In the genomic region with DNA sequence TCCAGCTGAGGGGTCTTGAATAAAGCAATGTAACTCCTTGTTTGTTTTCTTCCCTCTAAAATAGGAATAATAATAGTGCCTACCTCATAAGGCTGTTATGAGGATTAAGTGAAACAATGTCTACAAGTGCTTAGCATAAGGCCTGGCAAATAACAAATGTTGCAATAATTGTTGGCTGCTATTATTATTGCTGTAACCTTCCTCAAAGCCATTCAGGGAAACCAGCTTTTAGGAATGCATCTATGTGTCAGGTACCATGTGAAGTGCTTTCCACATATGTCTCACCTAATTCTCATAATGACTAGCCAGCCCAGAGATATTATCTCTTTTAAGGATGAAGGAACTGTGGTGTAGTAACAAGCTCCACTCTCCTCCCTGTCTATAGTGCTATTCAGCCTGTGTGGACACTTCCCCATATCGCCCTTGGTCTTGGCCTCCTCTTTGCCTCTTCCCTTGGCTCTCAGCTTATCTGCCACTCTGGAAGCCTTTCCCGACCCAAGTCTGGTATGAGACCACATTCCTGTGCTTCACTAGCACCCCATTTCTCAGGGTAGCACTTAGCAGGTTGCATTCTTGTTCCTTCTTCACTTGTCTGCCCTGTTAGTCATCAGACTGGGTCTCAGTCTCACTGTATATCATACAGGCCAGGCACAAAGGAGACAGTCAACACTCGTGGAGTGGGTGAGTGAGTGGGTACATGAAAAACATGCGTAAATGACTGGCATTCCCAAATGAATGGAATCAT, we compare ENCODE assay signal across 1 cellular context.
TF ChIP-seq lines count a peak whose summit lies in the region.

No MANE protein-coding gene starts in this region.

TF ChIP-seq in GM23338, 12 proteins besides CTCF, POLR2A, EP300 and RAD21:
- TF ChIP-seq, protein P1, sequence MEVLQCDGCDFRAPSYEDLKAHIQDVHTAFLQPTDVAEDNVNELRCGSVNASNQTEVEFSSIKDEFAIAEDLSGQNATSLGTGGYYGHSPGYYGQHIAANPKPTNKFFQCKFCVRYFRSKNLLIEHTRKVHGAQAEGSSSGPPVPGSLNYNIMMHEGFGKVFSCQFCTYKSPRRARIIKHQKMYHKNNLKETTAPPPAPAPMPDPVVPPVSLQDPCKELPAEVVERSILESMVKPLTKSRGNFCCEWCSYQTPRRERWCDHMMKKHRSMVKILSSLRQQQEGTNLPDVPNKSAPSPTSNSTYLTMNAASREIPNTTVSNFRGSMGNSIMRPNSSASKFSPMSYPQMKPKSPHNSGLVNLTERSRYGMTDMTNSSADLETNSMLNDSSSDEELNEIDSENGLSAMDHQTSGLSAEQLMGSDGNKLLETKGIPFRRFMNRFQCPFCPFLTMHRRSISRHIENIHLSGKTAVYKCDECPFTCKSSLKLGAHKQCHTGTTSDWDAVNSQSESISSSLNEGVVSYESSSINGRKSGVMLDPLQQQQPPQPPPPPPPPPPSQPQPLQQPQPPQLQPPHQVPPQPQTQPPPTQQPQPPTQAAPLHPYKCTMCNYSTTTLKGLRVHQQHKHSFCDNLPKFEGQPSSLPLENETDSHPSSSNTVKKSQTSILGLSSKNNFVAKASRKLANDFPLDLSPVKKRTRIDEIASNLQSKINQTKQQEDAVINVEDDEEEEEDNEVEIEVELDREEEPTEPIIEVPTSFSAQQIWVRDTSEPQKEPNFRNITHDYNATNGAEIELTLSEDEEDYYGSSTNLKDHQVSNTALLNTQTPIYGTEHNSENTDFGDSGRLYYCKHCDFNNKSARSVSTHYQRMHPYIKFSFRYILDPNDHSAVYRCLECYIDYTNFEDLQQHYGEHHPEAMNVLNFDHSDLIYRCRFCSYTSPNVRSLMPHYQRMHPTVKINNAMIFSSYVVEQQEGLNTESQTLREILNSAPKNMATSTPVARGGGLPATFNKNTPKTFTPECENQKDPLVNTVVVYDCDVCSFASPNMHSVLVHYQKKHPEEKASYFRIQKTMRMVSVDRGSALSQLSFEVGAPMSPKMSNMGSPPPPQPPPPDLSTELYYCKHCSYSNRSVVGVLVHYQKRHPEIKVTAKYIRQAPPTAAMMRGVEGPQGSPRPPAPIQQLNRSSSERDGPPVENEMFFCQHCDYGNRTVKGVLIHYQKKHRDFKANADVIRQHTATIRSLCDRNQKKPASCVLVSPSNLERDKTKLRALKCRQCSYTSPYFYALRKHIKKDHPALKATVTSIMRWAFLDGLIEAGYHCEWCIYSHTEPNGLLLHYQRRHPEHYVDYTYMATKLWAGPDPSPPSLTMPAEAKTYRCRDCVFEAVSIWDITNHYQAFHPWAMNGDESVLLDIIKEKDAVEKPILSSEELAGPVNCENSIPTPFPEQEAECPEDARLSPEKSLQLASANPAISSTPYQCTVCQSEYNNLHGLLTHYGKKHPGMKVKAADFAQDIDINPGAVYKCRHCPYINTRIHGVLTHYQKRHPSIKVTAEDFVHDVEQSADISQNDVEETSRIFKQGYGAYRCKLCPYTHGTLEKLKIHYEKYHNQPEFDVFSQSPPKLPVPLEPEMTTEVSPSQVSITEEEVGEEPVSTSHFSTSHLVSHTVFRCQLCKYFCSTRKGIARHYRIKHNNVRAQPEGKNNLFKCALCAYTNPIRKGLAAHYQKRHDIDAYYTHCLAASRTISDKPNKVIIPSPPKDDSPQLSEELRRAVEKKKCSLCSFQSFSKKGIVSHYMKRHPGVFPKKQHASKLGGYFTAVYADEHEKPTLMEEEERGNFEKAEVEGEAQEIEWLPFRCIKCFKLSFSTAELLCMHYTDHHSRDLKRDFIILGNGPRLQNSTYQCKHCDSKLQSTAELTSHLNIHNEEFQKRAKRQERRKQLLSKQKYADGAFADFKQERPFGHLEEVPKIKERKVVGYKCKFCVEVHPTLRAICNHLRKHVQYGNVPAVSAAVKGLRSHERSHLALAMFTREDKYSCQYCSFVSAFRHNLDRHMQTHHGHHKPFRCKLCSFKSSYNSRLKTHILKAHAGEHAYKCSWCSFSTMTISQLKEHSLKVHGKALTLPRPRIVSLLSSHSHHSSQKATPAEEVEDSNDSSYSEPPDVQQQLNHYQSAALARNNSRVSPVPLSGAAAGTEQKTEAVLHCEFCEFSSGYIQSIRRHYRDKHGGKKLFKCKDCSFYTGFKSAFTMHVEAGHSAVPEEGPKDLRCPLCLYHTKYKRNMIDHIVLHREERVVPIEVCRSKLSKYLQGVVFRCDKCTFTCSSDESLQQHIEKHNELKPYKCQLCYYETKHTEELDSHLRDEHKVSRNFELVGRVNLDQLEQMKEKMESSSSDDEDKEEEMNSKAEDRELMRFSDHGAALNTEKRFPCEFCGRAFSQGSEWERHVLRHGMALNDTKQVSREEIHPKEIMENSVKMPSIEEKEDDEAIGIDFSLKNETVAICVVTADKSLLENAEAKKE (CRISPR knock-in tag; IDR thresholded peaks at IDR 0.05): no peak
